ENCODE assay signal across 25 cellular contexts in the genomic region with DNA sequence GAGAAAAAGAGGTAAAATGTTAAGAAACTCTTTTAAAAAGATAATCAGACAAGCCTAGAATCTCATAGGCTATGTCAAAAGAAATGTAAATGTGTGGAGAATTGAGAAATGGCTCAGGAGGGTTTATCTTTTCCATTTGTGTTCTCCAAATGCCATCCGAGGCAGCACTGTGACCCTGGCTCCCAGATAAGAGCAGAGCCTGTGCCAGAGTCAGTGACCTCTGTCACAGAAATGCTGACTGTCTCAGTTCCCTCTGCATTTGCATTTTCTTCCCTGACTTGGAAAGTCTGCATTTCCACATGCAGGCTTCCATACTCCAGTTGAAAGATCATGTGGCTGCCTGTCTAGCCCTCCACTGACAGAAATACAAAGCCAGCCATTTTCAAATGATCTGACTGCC. TPM values are rescaled to one million over a fixed set of nuclear protein-coding genes. Genes with fewer than 3 reads are reported as not detected.
"Had no signal": no experiment of that assay in that cellular context is flagged by ENCODE, and none has a peak within 500 bp of the region (broad histone marks: within the 10 kb centered on the region; RNA-seq: fewer than 3 reads in every experiment).

No MANE protein-coding gene starts in this region.

- ATAC-seq: lower lobe of right lung, natural killer cell, right cardiac atrium had no signal

- H3K36me3 ChIP-seq: lower lobe of right lung, neural progenitor cell, ovary, prostate gland, sigmoid colon, spleen, suprapubic skin, tibial nerve, upper lobe of left lung, vagina had no signal

- H3K9ac ChIP-seq: neural progenitor cell had no signal

- H3K27ac ChIP-seq: lower lobe of right lung, neural progenitor cell, ovary, prostate gland, sigmoid colon, spleen, suprapubic skin, tibial nerve, upper lobe of left lung, vagina had no signal

- H3K4me2 ChIP-seq: neural progenitor cell had no signal

- FAIRE-seq: small intestine had no signal

- H3K9me3 ChIP-seq: lower lobe of right lung, ovary, prostate gland, sigmoid colon, spleen, suprapubic skin, tibial nerve, upper lobe of left lung, vagina had no signal

- H3K4me1 ChIP-seq: lower lobe of right lung, neural progenitor cell, prostate gland, sigmoid colon, spleen, upper lobe of left lung, vagina had no signal

- DNase-seq: islet precursor cell; lower lobe of right lung; mammary epithelial cell; mesenchymal stem cell; naive B cell; natural killer cell; nephron progenitor cell; ovary; posterior cingulate gyrus; retina; right cardiac atrium; sigmoid colon; small intestine; spleen; stimulated activated CD4-positive, alpha-beta T cell treated with anti-CD3 and anti-CD28 coated beads, Interleukin-4, amount 100 ng/mL, for 24 hours; stimulated activated naive CD4-positive, alpha-beta T cell; upper lobe of left lung had no signal

- H3K27me3 ChIP-seq: neural progenitor cell, ovary, sigmoid colon, suprapubic skin, tibial nerve, upper lobe of left lung, vagina had no signal

- H2AFZ ChIP-seq: neural progenitor cell had no signal

- H3K4me3 ChIP-seq: lower lobe of right lung, neural progenitor cell, ovary, prostate gland, sigmoid colon, spleen, suprapubic skin, tibial nerve, upper lobe of left lung, vagina had no signal

RNA-seq across cellular contexts. Expression of a gene that starts 42.0 kb away (rescaled TPM):
- total RNA-seq: kidney epithelial cell, liver, mammary epithelial cell, mononuclear cell, natural killer cell, spleen, suprapubic skin had no signal
- polyA plus RNA-seq: liver, mammary epithelial cell, spleen had no signal
